ENCODE assay signal across 10 cellular contexts in genomic region chr12:9721394-9722092, GRCh38. TPM values are rescaled to one million over a fixed set of nuclear protein-coding genes. Genes with fewer than 3 reads are reported as not detected.
DNase-seq lines count a peak whose midpoint lies in the region; ATAC-seq and TF ChIP-seq lines count a peak whose summit lies in the region.
"Had no signal": no experiment of that assay in that cellular context is flagged by ENCODE, and none has a peak within 500 bp of the region (broad histone marks: within the 10 kb centered on the region; RNA-seq: fewer than 3 reads in every experiment).

No MANE protein-coding gene starts in this region.

- peak; percentile 49 for ATAC-seq in GM18858 (IDR thresholded peaks at IDR 0.05; ENCODE audit: unreplicated experiment)
- peak; percentile 70 for ATAC-seq in HG02678 (IDR thresholded peaks at IDR 0.05; ENCODE audit: unreplicated experiment)
- ATAC-seq in mucosa of descending colon: peak; percentile 60

- intact Hi-C loops in mucosa of descending colon (cut with DNase I, micrococcal nuclease): no loop called here

- no peak overlapping the region for H3K4me3 ChIP-seq in mucosa of descending colon

- H3K36me3 ChIP-seq in mucosa of descending colon (ENCODE audit: low read depth): no peaks in the 10 kb centered on the region

- no peaks in the 10 kb centered on the region for H3K4me1 ChIP-seq in mucosa of descending colon (ENCODE audit: low read depth)

- DNase-seq in NCI-H69 (lab: John Stamatoyannopoulos, UW): peak; percentile 5
- DNase-seq in mucosa of descending colon: no peak
- DNase-seq in iPS-NIHi7 (ENCODE audit: extremely low spot score): no peak
- no peak for DNase-seq in stimulated activated CD4-positive, alpha-beta T cell treated with anti-CD3 and anti-CD28 coated beads, Interleukin-12 subunit alpha, Interleukin-12 subunit beta, amount 100 ng/mL, for 4 hours
- DNase-seq in amygdala (lab: John Stamatoyannopoulos, UW): no peak
- no peak for DNase-seq in nucleus accumbens (lab: John Stamatoyannopoulos, UW)

- H3K9me3 ChIP-seq in mucosa of descending colon: no peaks in the 10 kb centered on the region

- no peak for TF ChIP-seq CTCF in mucosa of descending colon (IDR thresholded peaks at IDR 0.05)

RNA-seq across cellular contexts. Expression of gene CLECL1, which starts 11.4 kb away (rescaled TPM):
- total RNA-seq in mucosa of descending colon: under 1 TPM in 2 of 3 donors, not detected in 1; 0.51 to 0.64 TPM
- total RNA-seq: astrocyte, neural crest cell had no signal

RNA-seq across cellular contexts. Expression of gene CD69, which starts 39.2 kb away (rescaled TPM):
- total RNA-seq in mucosa of descending colon: 1 to 10 TPM; 2.4 to 4.7 (median 3.2) TPM
- total RNA-seq: neural crest cell had no signal

RNA-seq across cellular contexts. Expression of gene CLEC2D, which starts 52.0 kb away (rescaled TPM):
- total RNA-seq in mucosa of descending colon: 10 to 100 TPM in 1 of 3 donors, 1 to 10 TPM in 2; 7.1 to 10.1 (median 7.2) TPM
